18 cellular contexts compared by ENCODE assay signal in the genomic region with DNA sequence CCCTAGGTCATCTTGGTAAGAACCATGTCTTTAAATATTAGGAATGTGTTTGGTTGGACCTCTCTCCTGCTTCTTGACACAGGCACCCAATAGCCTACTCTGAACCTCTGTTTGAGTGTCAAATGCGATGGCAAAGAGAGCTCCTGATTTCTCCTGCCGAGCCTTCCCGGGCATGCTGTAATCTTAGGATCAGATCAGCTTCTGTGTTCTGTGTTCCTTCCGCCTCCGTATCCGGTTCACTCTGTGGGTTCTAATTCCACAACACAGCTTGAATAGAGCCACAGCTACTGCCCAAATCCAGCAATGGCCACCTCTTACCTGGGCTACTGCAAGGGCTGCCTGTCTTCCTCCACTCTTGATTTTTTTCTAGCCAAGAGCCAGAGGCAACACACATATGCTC.
"Had no signal": no experiment of that assay in that cellular context is flagged by ENCODE, and none has a peak within 500 bp of the region (broad histone marks: within the 10 kb centered on the region; RNA-seq: fewer than 3 reads in every experiment).

No MANE protein-coding gene starts in this region.

- H3K36me3 Mint-ChIP-seq: immature natural killer cell; naive thymus-derived CD8-positive, alpha-beta T cell; stimulated activated naive B cell treated with anti-CD40 and anti-IgM and Interleukin-4, amounts not matched to agents 10 μg/mL and 1 μg/mL and 100 μg/mL, for 72 hours had no signal

- DNase-seq: cortex of kidney; effector memory CD8-positive, alpha-beta T cell; hypothalamus; immature natural killer cell; mesendoderm; naive thymus-derived CD8-positive, alpha-beta T cell; nephron progenitor cell; nucleus accumbens; ovary; stimulated activated CD4-positive, alpha-beta T cell treated with anti-CD3 and anti-CD28 coated beads, Interleukin-4, amount 100 ng/mL, for 4 hours; stimulated activated naive B cell treated with anti-CD40 and anti-IgM and Interleukin-4, amounts not matched to agents 10 μg/mL and 1 μg/mL and 100 μg/mL, for 72 hours; stimulated activated naive CD8-positive, alpha-beta T cell treated with anti-CD3 and anti-CD28 coated beads, Interleukin-15, amount 100 ng/mL, for 72 hours; transverse colon had no signal

- ATAC-seq: effector memory CD8-positive, alpha-beta T cell; left lobe of liver; naive thymus-derived CD8-positive, alpha-beta T cell; sciatic nerve; stimulated activated naive B cell treated with anti-CD40 and anti-IgM and Interleukin-4, amounts not matched to agents 10 μg/mL and 1 μg/mL and 100 μg/mL, for 72 hours; stimulated activated naive CD8-positive, alpha-beta T cell treated with anti-CD3 and anti-CD28 coated beads, Interleukin-15, amount 100 ng/mL, for 72 hours had no signal

- H3K9me3 Mint-ChIP-seq: effector memory CD8-positive, alpha-beta T cell; immature natural killer cell; stimulated activated naive B cell treated with anti-CD40 and anti-IgM and Interleukin-4, amounts not matched to agents 10 μg/mL and 1 μg/mL and 100 μg/mL, for 72 hours; stimulated activated naive CD8-positive, alpha-beta T cell treated with anti-CD3 and anti-CD28 coated beads, Interleukin-15, amount 100 ng/mL, for 72 hours had no signal

- H3K27ac Mint-ChIP-seq: effector memory CD8-positive, alpha-beta T cell; immature natural killer cell; naive thymus-derived CD8-positive, alpha-beta T cell; nephron progenitor cell; stimulated activated naive B cell treated with anti-CD40 and anti-IgM and Interleukin-4, amounts not matched to agents 10 μg/mL and 1 μg/mL and 100 μg/mL, for 72 hours; stimulated activated naive CD8-positive, alpha-beta T cell treated with anti-CD3 and anti-CD28 coated beads, Interleukin-15, amount 100 ng/mL, for 72 hours had no signal

- H3K4me3 Mint-ChIP-seq: effector memory CD8-positive, alpha-beta T cell; immature natural killer cell; naive thymus-derived CD8-positive, alpha-beta T cell; nephron progenitor cell; stimulated activated naive B cell treated with anti-CD40 and anti-IgM and Interleukin-4, amounts not matched to agents 10 μg/mL and 1 μg/mL and 100 μg/mL, for 72 hours; stimulated activated naive CD8-positive, alpha-beta T cell treated with anti-CD3 and anti-CD28 coated beads, Interleukin-15, amount 100 ng/mL, for 72 hours had no signal

- H3K9me3 ChIP-seq: ovary, suprapubic skin, transverse colon, vagina had no signal

- H3K27ac ChIP-seq: ovary, suprapubic skin, transverse colon, vagina had no signal

- H3K36me3 ChIP-seq: ovary, suprapubic skin, transverse colon, vagina had no signal

- H3K4me3 ChIP-seq: lung, ovary, suprapubic skin, transverse colon, vagina had no signal

- H3K27me3 ChIP-seq: ovary, transverse colon, vagina had no signal

- H3K4me1 ChIP-seq: suprapubic skin, transverse colon, vagina had no signal
